In genomic region chr7:157432957-157433576, GRCh38 we compare ENCODE assay signal across 8 cellular contexts.
DNase-seq lines count a peak whose midpoint lies in the region; ATAC-seq and TF ChIP-seq lines count a peak whose summit lies in the region.

No MANE protein-coding gene starts in this region.

- peaks cover 10 to 17% of the 10 kb centered on the region in 2 donors for H3K4me1 Mint-ChIP-seq in natural killer cell

- H3K4me1 ChIP-seq in GM23248 (ENCODE audit: insufficient read depth) (no peaks in the 10 kb centered on the region; the same call in 1 of the 2 replicates), thoracic aorta (ENCODE audit: control insufficient read depth in 1 of 2, low read depth in 2 of 2) (peaks cover 5 to 9% of the 10 kb centered on the region in 2 donors)

- H3K4me3 ChIP-seq in GM23248 (peak overlapping the region; percentile 65), epithelial cell of esophagus (ENCODE audit: low read length) (peak overlapping the region; percentile 1), thoracic aorta (peak overlapping the region; percentile 57)

- peak; percentile 58 for TF ChIP-seq CTCF in epithelial cell of esophagus (IDR thresholded peaks at IDR 0.05; ENCODE audit: insufficient read depth, low read depth, low read length, missing control alignments)
- TF ChIP-seq CTCF in natural killer cell (IDR thresholded peaks at IDR 0.05), result peak; percentile 69
- TF ChIP-seq CTCF in thoracic aorta (IDR thresholded peaks at IDR 0.05), result peak; percentile 50

- H3K9ac ChIP-seq in GM23248, result peak overlapping the region; percentile 74

- in situ Hi-C loops in GM23248 (cut with MboI), result no loop called here

- H3K9me3 ChIP-seq in GM23248 (ENCODE audit: low read depth), result no peaks in the 10 kb centered on the region
- H3K9me3 ChIP-seq in thoracic aorta, result no peaks in the 10 kb centered on the region

- peak overlapping the region; percentile 74 for H2AFZ ChIP-seq in GM23248

- H3K36me3 ChIP-seq in GM23248 (ENCODE audit: low read depth) (no peaks in the 10 kb centered on the region), thoracic aorta (no peaks in the 10 kb centered on the region)

- H3K27me3 Mint-ChIP-seq in natural killer cell (ENCODE audit: low read depth in 2 of 2), result no peaks in the 10 kb centered on the region

- WGBS in GM23248 (ENCODE audit: low coverage in 1 of 2, low lambda C conversion rate in 2 of 2, missing lambda C conversion rate in 2 of 2), 2 experiments, result 24 to 25% methylated on average over 17 to 18 of the region's 18 CpGs

- intact Hi-C loops in natural killer cell (cut with micrococcal nuclease), result no loop called here

- no peaks in the 10 kb centered on the region for H3K9me2 ChIP-seq in GM23248 (ENCODE audit: insufficient read depth)

- ATAC-seq in natural killer cell, result peak; percentile 65 to 85 (median 76)
- ATAC-seq in thoracic aorta (ENCODE audit: insufficient number of reproducible peaks, low FRiP score, low read depth), result no peak
- no peak for ATAC-seq in GM21381 (IDR thresholded peaks at IDR 0.05; ENCODE audit: unreplicated experiment)

- H3K27me3 ChIP-seq in GM23248 (replicated peaks; ENCODE audit: insufficient read depth) (no peaks in the 10 kb centered on the region), thoracic aorta (replicated peaks; ENCODE audit: insufficient read depth) (no peaks in the 10 kb centered on the region)

- DNase-seq in Ammon's horn (ENCODE audit: low spot score), result peak; percentile 43
- peak; percentile 64 for DNase-seq in GM23248
- peak; percentile 91 for DNase-seq in NCI-H510A treated with DMSO at 0.1 percent for 48 hours (lab: John Stamatoyannopoulos, UW)
- peak; percentile 19 for DNase-seq in activated CD8-positive, alpha-beta memory T cell treated with anti-CD3 and anti-CD28 coated beads, Interleukin-2, amount 50 U/mL, for 1 hour (ENCODE audit: extremely low read depth)
- DNase-seq in epithelial cell of esophagus (ENCODE audit: low read depth), result peak; percentile 8
- peak; percentile 43 for DNase-seq in natural killer cell
- DNase-seq in thoracic aorta (ENCODE audit: low spot score), result no peak

- peak overlapping the region; percentile 68 for H3K4me3 Mint-ChIP-seq in natural killer cell

- H3K9me3 Mint-ChIP-seq in natural killer cell, result no peaks in the 10 kb centered on the region

- H3F3A ChIP-seq in GM23248 (ENCODE audit: insufficient read depth), result no peaks in the 10 kb centered on the region

- no peaks in the 10 kb centered on the region for H4K20me1 ChIP-seq in GM23248 (ENCODE audit: insufficient read depth)

- H3K27ac Mint-ChIP-seq in natural killer cell, result no peak overlapping the region

- no peak overlapping the region for H3K27ac ChIP-seq in GM23248
- H3K27ac ChIP-seq in thoracic aorta, result no peak overlapping the region

- H3K4me2 ChIP-seq in GM23248 (ENCODE audit: unreplicated experiment), result peak overlapping the region; percentile 88

- no peaks in the 10 kb centered on the region for H3K79me2 ChIP-seq in GM23248 (ENCODE audit: insufficient read depth)

- no peaks in the 10 kb centered on the region for H3K36me3 Mint-ChIP-seq in natural killer cell

Comparison
In these comparisons a context has a peak if more than half of its experiments do, and no peak if none do; other contexts are left out.
1. H3K4me3 ChIP-seq: peak in every context shown above with its lines; median percentile 65 in GM23248; 57 in thoracic aorta; 1 in epithelial cell of esophagus.
2. ATAC-seq: peak in natural killer cell (3 of 3); none in thoracic aorta (single experiment) and GM21381 (single experiment).
3. Peak in every context shown above with its lines, with median percentiles within 50 percentile points of each other: CTCF ChIP-seq.